1 cellular context compared by ENCODE assay signal in the genomic region with DNA sequence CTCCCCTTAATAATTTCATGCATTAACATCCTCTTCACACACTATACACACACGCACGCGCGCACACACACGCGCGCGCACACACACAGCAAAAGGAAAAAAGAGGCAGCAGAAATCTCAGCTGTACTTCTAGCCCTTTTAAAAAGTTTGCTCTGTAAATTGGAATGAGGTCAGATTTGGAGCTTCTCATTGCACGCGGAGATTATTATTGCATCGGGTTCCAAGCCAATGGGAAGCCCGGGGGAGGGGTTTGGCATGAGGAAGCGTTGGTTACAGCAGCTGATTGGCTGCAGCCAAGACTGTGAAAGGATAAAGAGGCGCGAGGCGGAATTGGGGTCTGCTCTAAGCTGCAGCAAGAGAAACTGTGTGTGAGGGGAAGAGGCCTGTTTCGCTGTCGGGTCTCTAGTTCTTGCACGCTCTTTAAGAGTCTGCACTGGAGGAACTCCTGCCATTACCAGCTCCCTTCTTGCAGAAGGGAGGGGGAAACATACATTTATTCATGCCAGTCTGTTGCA.
TF ChIP-seq lines count a peak whose summit lies in the region.

Gene SOX4, plus strand, starts transcription at position 340 of the 515 bp plus-strand sequence. CDS start 784 bp downstream, outside the sequence.

TF ChIP-seq in SK-N-SH treated with all-trans-retinoic acid at 6 μM for 48 hours, 23 proteins besides CTCF, POLR2A, EP300 and RAD21 (continued from another document):
- TF ChIP-seq, protein P1, sequence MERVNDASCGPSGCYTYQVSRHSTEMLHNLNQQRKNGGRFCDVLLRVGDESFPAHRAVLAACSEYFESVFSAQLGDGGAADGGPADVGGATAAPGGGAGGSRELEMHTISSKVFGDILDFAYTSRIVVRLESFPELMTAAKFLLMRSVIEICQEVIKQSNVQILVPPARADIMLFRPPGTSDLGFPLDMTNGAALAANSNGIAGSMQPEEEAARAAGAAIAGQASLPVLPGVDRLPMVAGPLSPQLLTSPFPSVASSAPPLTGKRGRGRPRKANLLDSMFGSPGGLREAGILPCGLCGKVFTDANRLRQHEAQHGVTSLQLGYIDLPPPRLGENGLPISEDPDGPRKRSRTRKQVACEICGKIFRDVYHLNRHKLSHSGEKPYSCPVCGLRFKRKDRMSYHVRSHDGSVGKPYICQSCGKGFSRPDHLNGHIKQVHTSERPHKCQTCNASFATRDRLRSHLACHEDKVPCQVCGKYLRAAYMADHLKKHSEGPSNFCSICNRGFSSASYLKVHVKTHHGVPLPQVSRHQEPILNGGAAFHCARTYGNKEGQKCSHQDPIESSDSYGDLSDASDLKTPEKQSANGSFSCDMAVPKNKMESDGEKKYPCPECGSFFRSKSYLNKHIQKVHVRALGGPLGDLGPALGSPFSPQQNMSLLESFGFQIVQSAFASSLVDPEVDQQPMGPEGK (CRISPR knock-in tag; IDR thresholded peaks at IDR 0.05; ENCODE audit: borderline replicate concordance), result no peak
- TF ChIP-seq ZNF8 (CRISPR knock-in tag; IDR thresholded peaks at IDR 0.05) (no peak), OSR1 (CRISPR knock-in tag; IDR thresholded peaks at IDR 0.05) (no peak), TOX (CRISPR knock-in tag; IDR thresholded peaks at IDR 0.05; ENCODE audit: borderline replicate concordance) (no peak), BACH2 (CRISPR knock-in tag; IDR thresholded peaks at IDR 0.05; ENCODE audit: borderline replicate concordance) (no peak), TSHZ2 (CRISPR knock-in tag; IDR thresholded peaks at IDR 0.05) (no peak), GLIS3 (CRISPR knock-in tag; IDR thresholded peaks at IDR 0.05) (peak; percentile 93), ZFP3 (CRISPR knock-in tag; IDR thresholded peaks at IDR 0.05) (0 out of 2 replicates have a peak, but pooled peaks have one; percentile 39)
